In genomic region chr7:129762387-129762969, GRCh38 we compare ENCODE assay signal across 23 cellular contexts.
"Had no signal": no experiment of that assay in that cellular context is flagged by ENCODE, and none has a peak within 500 bp of the region (broad histone marks: within the 10 kb centered on the region; RNA-seq: fewer than 3 reads in every experiment).

No MANE protein-coding gene starts in this region.

- H3K27me3 ChIP-seq: colonic mucosa, gastrocnemius medialis, neural progenitor cell, spleen, transverse colon, vagina had no signal

- H3K4me1 ChIP-seq: colonic mucosa, gastrocnemius medialis, lower lobe of right lung, neural progenitor cell, psoas muscle, spleen, transverse colon, vagina had no signal

- H2AFZ ChIP-seq: neural progenitor cell had no signal

- DNase-seq: colonic mucosa; effector CD8-positive, alpha-beta T cell; endodermal cell; foreskin fibroblast; gastrocnemius medialis; head of caudate nucleus; kidney glomerular epithelial cell; left colon; left ventricle myocardium superior; lower lobe of right lung; nucleus accumbens; psoas muscle; right cardiac atrium; spleen; stimulated activated CD4-positive, alpha-beta T cell treated with anti-CD3 and anti-CD28 coated beads, Interleukin-4, amount 100 ng/mL, for 4 hours; stimulated activated naive B cell treated with anti-CD40 and anti-IgM and Interleukin-4, amounts not matched to agents 10 μg/mL and 1 μg/mL and 100 μg/mL, for 72 hours; transverse colon had no signal

- H3K9me3 ChIP-seq: colonic mucosa, gastrocnemius medialis, lower lobe of right lung, psoas muscle, spleen, transverse colon, vagina had no signal

- H3K4me3 ChIP-seq: colonic mucosa, gastrocnemius medialis, lower lobe of right lung, neural progenitor cell, psoas muscle, skin epidermis, spleen, transverse colon, vagina had no signal

- H3K4me2 ChIP-seq: neural progenitor cell had no signal

- FAIRE-seq: islet of Langerhans had no signal

- H3K9ac ChIP-seq: neural progenitor cell had no signal

- ATAC-seq: esophagus mucosa; gastrocnemius medialis; left colon; left ventricle myocardium superior; lower lobe of right lung; psoas muscle; stimulated activated naive B cell treated with anti-CD40 and anti-IgM and Interleukin-4, amounts not matched to agents 10 μg/mL and 1 μg/mL and 100 μg/mL, for 72 hours had no signal

- H3K27ac ChIP-seq: colonic mucosa, epithelial cell of prostate, gastrocnemius medialis, lower lobe of right lung, neural progenitor cell, psoas muscle, skin epidermis, spleen, transverse colon, vagina had no signal

- H3K36me3 ChIP-seq: colonic mucosa, gastrocnemius medialis, lower lobe of right lung, neural progenitor cell, transverse colon had no signal
